In the genomic region with DNA sequence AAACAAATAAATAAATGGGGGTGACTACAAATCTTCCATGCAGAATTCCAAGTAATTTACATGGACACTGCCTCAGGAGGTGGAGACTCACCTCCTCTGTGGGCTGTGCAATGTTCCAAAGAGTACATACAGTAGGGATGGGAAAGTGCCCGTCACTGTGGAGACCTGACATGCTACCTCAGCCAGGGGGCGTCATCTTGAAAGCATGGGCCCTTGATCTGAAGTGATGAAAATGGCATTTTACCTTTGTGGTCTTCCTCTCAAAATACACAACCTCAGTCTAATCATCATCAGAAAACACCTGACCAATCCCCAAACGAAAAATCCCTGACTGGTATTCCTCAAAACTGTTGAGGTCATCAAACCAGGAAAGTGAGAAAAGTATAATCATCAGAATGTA, we compare ENCODE assay signal across 9 cellular contexts. TPM values are rescaled to one million over a fixed set of nuclear protein-coding genes. Genes with fewer than 3 reads are reported as not detected.
DNase-seq lines count a peak whose midpoint lies in the region; ATAC-seq and TF ChIP-seq lines count a peak whose summit lies in the region.
"Had no signal": no experiment of that assay in that cellular context is flagged by ENCODE, and none has a peak within 500 bp of the region (broad histone marks: within the 10 kb centered on the region; RNA-seq: fewer than 3 reads in every experiment).

No MANE protein-coding gene starts in this region.

- TF ChIP-seq POLR2A in NB4 (IDR thresholded peaks at IDR 0.05; ENCODE audit: extremely low read depth, insufficient read length): no peak

- H3K27ac Mint-ChIP-seq in activated T-cell treated with anti-CD3 and anti-CD28 coated beads, Interleukin-2, amount 50 U/mL, for 72 hours: peak overlapping the region; percentile 40
- no peak overlapping the region for H3K27ac Mint-ChIP-seq in naive thymus-derived CD8-positive, alpha-beta T cell

- H3K4me1 Mint-ChIP-seq in activated T-cell treated with anti-CD3 and anti-CD28 coated beads, Interleukin-2, amount 50 U/mL, for 72 hours (ENCODE audit: low read depth): peaks cover 19% of the 10 kb centered on the region
- H3K4me1 Mint-ChIP-seq in naive thymus-derived CD8-positive, alpha-beta T cell: peaks cover 15 to 26% (median 24%) of the 10 kb centered on the region in 4 donors

- in situ Hi-C loops in astrocyte of the spinal cord (cut with HindIII; ENCODE audit: low sequenced_read_pairs): no loop called here

- H3K4me3 ChIP-seq in NB4 (ENCODE audit: low read depth, low read length): no peak overlapping the region
- no peak overlapping the region for H3K4me3 ChIP-seq in astrocyte of the spinal cord (ENCODE audit: low read depth, low read length)
- H3K4me3 ChIP-seq: adrenal gland had no signal

- POLR2A ChIA-PET in naive thymus-derived CD8-positive, alpha-beta T cell (lab: Charles Lee): no interaction called here

- H3K9me3 Mint-ChIP-seq in activated T-cell treated with anti-CD3 and anti-CD28 coated beads, Interleukin-2, amount 50 U/mL, for 72 hours: no peaks in the 10 kb centered on the region
- H3K9me3 Mint-ChIP-seq in naive thymus-derived CD8-positive, alpha-beta T cell: no peaks in the 10 kb centered on the region

- ATAC-seq in activated T-cell treated with anti-CD3 and anti-CD28 coated beads, Interleukin-2, amount 50 U/mL, for 72 hours (replicated peaks in 1 of 2): peak; percentile 57 to 71
- peak; percentile 53 to 70 for ATAC-seq in naive thymus-derived CD8-positive, alpha-beta T cell
- ATAC-seq in omental fat pad (ENCODE audit: low FRiP score): no peak

- peak; percentile 15 to 42 for DNase-seq in activated T-cell treated with anti-CD3 and anti-CD28 coated beads, Interleukin-2, amount 50 U/mL, for 72 hours
- no peak for DNase-seq in activated T-cell treated with anti-CD3 and anti-CD28 coated beads, Interleukin-2, amount 50 U/mL, for 48 hours
- DNase-seq in NB4 (ENCODE audit: low read depth) (peak; percentile 62), astrocyte of the spinal cord (ENCODE audit: low read depth, low spot score) (no peak), omental fat pad (ENCODE audit: low spot score) (no peak), NCI-H2171 treated with DMSO at 0.1 percent for 48 hours (lab: John Stamatoyannopoulos, UW) (no peak), NCI-H446 treated with DMSO at 0.1 percent for 48 hours (lab: John Stamatoyannopoulos, UW) (no peak)
- peak in 3 of 10 donors; percentile 9 to 21 (median 14) for DNase-seq in naive thymus-derived CD8-positive, alpha-beta T cell

- TF ChIP-seq CTCF in NB4 (IDR thresholded peaks at IDR 0.05; ENCODE audit: low read depth, low read length) (peak; percentile 88), astrocyte of the spinal cord (IDR thresholded peaks at IDR 0.05; ENCODE audit: low read depth, low read length) (peak; percentile 47), omental fat pad (IDR thresholded peaks at IDR 0.05) (no peak)

- H3K27me3 Mint-ChIP-seq in activated T-cell treated with anti-CD3 and anti-CD28 coated beads, Interleukin-2, amount 50 U/mL, for 72 hours (ENCODE audit: low read depth): peaks cover 13% of the 10 kb centered on the region
- H3K27me3 Mint-ChIP-seq in naive thymus-derived CD8-positive, alpha-beta T cell: peaks cover 0 to 15% (median 2%) of the 10 kb centered on the region in 5 donors

- H3K4me3 Mint-ChIP-seq in activated T-cell treated with anti-CD3 and anti-CD28 coated beads, Interleukin-2, amount 50 U/mL, for 72 hours: no peak overlapping the region
- peak overlapping the region in 3 of 10 donors; percentile 20 to 31 (median 26) for H3K4me3 Mint-ChIP-seq in naive thymus-derived CD8-positive, alpha-beta T cell

- no peaks in the 10 kb centered on the region for H3K36me3 Mint-ChIP-seq in activated T-cell treated with anti-CD3 and anti-CD28 coated beads, Interleukin-2, amount 50 U/mL, for 72 hours (ENCODE audit: insufficient read depth in 2 of 2)
- H3K36me3 Mint-ChIP-seq in naive thymus-derived CD8-positive, alpha-beta T cell: no peaks in the 10 kb centered on the region

RNA-seq across cellular contexts. Expression of gene ANAPC7, which starts 48.4 kb away (rescaled TPM):
- total RNA-seq in activated T-cell treated with anti-CD3 and anti-CD28 coated beads, Interleukin-2, amount 50 U/mL, for 72 hours: 10 to 100 TPM; 49.1 to 61.1 TPM
- total RNA-seq in naive thymus-derived CD8-positive, alpha-beta T cell: 10 to 100 TPM; 78.5 to 84.0 TPM
- 10 to 100 TPM; 25.7 to 32.3 (median 30.9) TPM for polyA plus RNA-seq in naive thymus-derived CD8-positive, alpha-beta T cell
- 10 to 100 TPM; 34.6 to 54.8 (median 48.9) TPM for total RNA-seq in omental fat pad

Comparison
In these comparisons a context has a peak if more than half of its experiments do, and no peak if none do; other contexts are left out.
1. DNase-seq: peak in activated T-cell treated with anti-CD3 and anti-CD28 coated beads, Interleukin-2, amount 50 U/mL, for 72 hours (2 of 2) and NB4 (single experiment); none in activated T-cell treated with anti-CD3 and anti-CD28 coated beads, Interleukin-2, amount 50 U/mL, for 48 hours (0 of 2), astrocyte of the spinal cord (single experiment), omental fat pad (single experiment), NCI-H2171 treated with DMSO at 0.1 percent for 48 hours (single experiment) and NCI-H446 treated with DMSO at 0.1 percent for 48 hours (single experiment).
2. CTCF ChIP-seq: peak in NB4 (single experiment) and astrocyte of the spinal cord (single experiment); none in omental fat pad (0 of 3).